In genomic region chr10:61839911-61840310, GRCh38 we compare ENCODE assay signal across 17 cellular contexts.
"Had no signal": no experiment of that assay in that cellular context is flagged by ENCODE, and none has a peak within 500 bp of the region (broad histone marks: within the 10 kb centered on the region; RNA-seq: fewer than 3 reads in every experiment).

No MANE protein-coding gene starts in this region.

- H3K4me3 ChIP-seq: dorsolateral prefrontal cortex, gastrocnemius medialis, heart right ventricle, psoas muscle, right lobe of liver, smooth muscle cell, suprapubic skin, uterus had no signal

- H3K36me3 ChIP-seq: gastrocnemius medialis, heart right ventricle, right lobe of liver, suprapubic skin, uterus had no signal

- DNase-seq: activated CD4-positive, alpha-beta T cell treated with anti-CD3 and anti-CD28 coated beads, Interleukin-2, amount 50 U/mL, for 1 hour; activated naive CD4-positive, alpha-beta T cell treated with Interleukin-2 at 50 U/mL for 16 hours; activated naive CD8-positive, alpha-beta T cell treated with anti-CD3 and anti-CD28 coated beads, Interleukin-2, amount 50 U/mL, for 24 hours; activated T-cell treated with anti-CD3 and anti-CD28 coated beads for 4 hours; aorta; dorsolateral prefrontal cortex; erythroblast; gastrocnemius medialis; heart right ventricle; islet precursor cell; psoas muscle; right lobe of liver; stimulated activated naive CD8-positive, alpha-beta T cell treated with anti-CD3 and anti-CD28 coated beads, Interleukin-15, Interleukin-2, amounts not matched to agents 100 U/mL and 50 U/mL, for 24 hours; uterus had no signal

- H3K27ac ChIP-seq: dorsolateral prefrontal cortex, gastrocnemius medialis, heart right ventricle, psoas muscle, right lobe of liver, suprapubic skin, uterus had no signal

- H3K9me3 ChIP-seq: gastrocnemius medialis, heart right ventricle, psoas muscle, right lobe of liver, suprapubic skin, uterus had no signal

- H3K4me2 ChIP-seq: smooth muscle cell had no signal

- ATAC-seq: activated naive CD8-positive, alpha-beta T cell treated with anti-CD3 and anti-CD28 coated beads, Interleukin-2, amount 50 U/mL, for 24 hours; gastrocnemius medialis; heart right ventricle; psoas muscle; stimulated activated naive CD8-positive, alpha-beta T cell treated with anti-CD3 and anti-CD28 coated beads, Interleukin-15, Interleukin-2, amounts not matched to agents 100 U/mL and 50 U/mL, for 24 hours had no signal

- H3K4me1 ChIP-seq: right lobe of liver had no signal

- H3K27me3 ChIP-seq: dorsolateral prefrontal cortex, gastrocnemius medialis, heart right ventricle, right lobe of liver, suprapubic skin, uterus had no signal

- FAIRE-seq: bronchial epithelial cell had no signal
